1 cellular context compared by ENCODE assay signal in genomic region chr7:30778246-30779025, GRCh38.
TF ChIP-seq lines count a peak whose summit lies in the region.

No MANE protein-coding gene starts in this region.

TF ChIP-seq in SK-N-SH, 30 proteins besides CTCF, POLR2A, EP300 and RAD21:
- TF ChIP-seq MXI1 (IDR thresholded peaks at IDR 0.05; ENCODE audit: low read depth, low read length) = no peak
- no peak for TF ChIP-seq CHD2 (IDR thresholded peaks at IDR 0.05; ENCODE audit: low read length, partially characterized antibody)
- TF ChIP-seq MEF2A (IDR thresholded peaks at IDR 0.05; ENCODE audit: borderline replicate concordance, low read depth) = peak; percentile 25; the same call in 1 of the 2 replicates
